ENCODE assay signal across 22 cellular contexts in genomic region chr16:19969284-19969683, GRCh38.
"Had no signal": no experiment of that assay in that cellular context is flagged by ENCODE, and none has a peak within 500 bp of the region (broad histone marks: within the 10 kb centered on the region; RNA-seq: fewer than 3 reads in every experiment).

No MANE protein-coding gene starts in this region.

- H3K4me1 ChIP-seq: gastrocnemius medialis, left lung, pancreas, right lobe of liver, tibial nerve, upper lobe of right lung, vagina had no signal

- DNase-seq: dorsolateral prefrontal cortex; effector CD8-positive, alpha-beta T cell; endodermal cell; foreskin fibroblast; gastrocnemius medialis; head of caudate nucleus; kidney; left lung; mesenchymal stem cell; naive thymus-derived CD4-positive, alpha-beta T cell; pancreas; right lobe of liver; small intestine; stimulated activated CD4-positive, alpha-beta T cell treated with anti-CD3 and anti-CD28 coated beads, Interleukin-15, amount 100 ng/mL, for 24 hours; stimulated activated CD4-positive, alpha-beta T cell treated with anti-CD3 and anti-CD28 coated beads, Interleukin-2, amount 100 ng/mL, for 48 hours; stimulated activated naive B cell treated with anti-CD40 and anti-IgM and Interleukin-4, amounts not matched to agents 10 μg/mL and 1 μg/mL and 100 μg/mL, for 72 hours; upper lobe of right lung had no signal

- ATAC-seq: esophagus mucosa; gastrocnemius medialis; left lung; naive thymus-derived CD4-positive, alpha-beta T cell; pancreas; right lobe of liver; stimulated activated naive B cell treated with anti-CD40 and anti-IgM and Interleukin-4, amounts not matched to agents 10 μg/mL and 1 μg/mL and 100 μg/mL, for 72 hours; upper lobe of right lung had no signal

- H3K36me3 ChIP-seq: gastrocnemius medialis, left lung, neural progenitor cell, pancreas, right lobe of liver, thoracic aorta, tibial nerve, upper lobe of right lung, vagina had no signal

- H3K9me3 ChIP-seq: gastrocnemius medialis, pancreas, right lobe of liver, thoracic aorta, upper lobe of right lung, vagina had no signal

- H3K4me3 ChIP-seq: dorsolateral prefrontal cortex, gastrocnemius medialis, left lung, neural progenitor cell, pancreas, right lobe of liver, thoracic aorta, tibial nerve, upper lobe of right lung, vagina had no signal
